In the genomic region with DNA sequence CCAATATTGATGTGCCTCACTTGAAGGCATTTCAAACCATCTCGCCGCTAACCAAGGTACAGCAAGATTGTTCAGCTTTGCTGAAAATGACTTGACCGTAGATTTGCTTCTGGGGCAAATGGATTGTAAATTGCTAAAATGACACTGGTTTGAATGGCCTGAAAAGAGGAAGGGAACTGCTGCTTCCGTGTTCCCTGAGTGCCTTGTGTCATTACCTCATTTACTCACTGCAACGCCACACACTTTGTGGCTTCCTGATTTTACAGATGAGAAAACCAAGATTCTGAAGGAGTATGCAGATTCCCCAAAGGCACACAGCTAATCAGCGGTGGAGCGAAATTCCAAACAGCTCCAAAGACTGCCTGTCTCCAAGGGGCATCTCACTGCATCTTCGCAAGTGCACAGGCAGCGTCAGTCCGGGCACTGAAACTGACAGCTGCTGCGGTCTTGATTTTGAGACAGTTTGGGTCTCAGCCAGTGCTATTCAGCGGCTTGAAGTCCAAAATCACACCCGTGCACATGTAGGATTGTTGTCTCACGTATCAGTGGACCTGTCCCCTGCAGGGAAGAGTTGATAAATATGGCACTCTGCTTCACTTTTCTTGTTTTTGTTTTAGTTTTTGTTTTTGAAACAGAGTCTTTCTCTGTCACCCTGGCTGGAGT, we compare ENCODE assay signal across 18 cellular contexts.
"Had no signal": no experiment of that assay in that cellular context is flagged by ENCODE, and none has a peak within 500 bp of the region (broad histone marks: within the 10 kb centered on the region; RNA-seq: fewer than 3 reads in every experiment).

No MANE protein-coding gene starts in this region.

- H3K79me2 ChIP-seq: parathyroid adenoma had no signal

- H3K27me3 ChIP-seq: neural progenitor cell, right lobe of liver, stomach, tibial artery had no signal

- H3K9me3 ChIP-seq: mucosa of descending colon, right lobe of liver, stomach, tibial artery had no signal

- H3K4me3 ChIP-seq: coronary artery, lung, mucosa of descending colon, neural progenitor cell, right lobe of liver, stomach, tibial artery had no signal

- H3K36me3 ChIP-seq: neural progenitor cell, right lobe of liver, stomach, tibial artery had no signal

- DNase-seq: dermis blood vessel endothelial cell; effector memory CD8-positive, alpha-beta T cell; kidney; mucosa of descending colon; naive B cell; right lobe of liver; small intestine; stimulated activated CD4-positive, alpha-beta T cell treated with anti-CD3 and anti-CD28 coated beads, Interleukin-15, amount 100 ng/mL, for 24 hours; stimulated activated CD4-positive, alpha-beta T cell treated with anti-CD3 and anti-CD28 coated beads, Interleukin-2, amount 100 ng/mL, for 48 hours; stimulated activated naive CD4-positive, alpha-beta T cell; stomach; tibial artery had no signal

- H2AFZ ChIP-seq: neural progenitor cell, parathyroid adenoma had no signal

- ATAC-seq: effector memory CD8-positive, alpha-beta T cell; left lobe of liver; mucosa of descending colon; natural killer cell treated with Interleukin-12 subunit alpha and Interleukin-12 subunit beta and Interleukin-15 and Interleukin-18, amount 100 ng/mL, for 72 hours; right lobe of liver had no signal

- H3K4me2 ChIP-seq: neural progenitor cell had no signal

- H3K27ac ChIP-seq: coronary artery, neural progenitor cell, parathyroid adenoma, right lobe of liver, stomach, tibial artery had no signal

- H3K9ac ChIP-seq: neural progenitor cell, parathyroid adenoma had no signal

- H3K4me1 ChIP-seq: parathyroid adenoma, right lobe of liver, stomach, tibial artery had no signal
